In the genomic region with DNA sequence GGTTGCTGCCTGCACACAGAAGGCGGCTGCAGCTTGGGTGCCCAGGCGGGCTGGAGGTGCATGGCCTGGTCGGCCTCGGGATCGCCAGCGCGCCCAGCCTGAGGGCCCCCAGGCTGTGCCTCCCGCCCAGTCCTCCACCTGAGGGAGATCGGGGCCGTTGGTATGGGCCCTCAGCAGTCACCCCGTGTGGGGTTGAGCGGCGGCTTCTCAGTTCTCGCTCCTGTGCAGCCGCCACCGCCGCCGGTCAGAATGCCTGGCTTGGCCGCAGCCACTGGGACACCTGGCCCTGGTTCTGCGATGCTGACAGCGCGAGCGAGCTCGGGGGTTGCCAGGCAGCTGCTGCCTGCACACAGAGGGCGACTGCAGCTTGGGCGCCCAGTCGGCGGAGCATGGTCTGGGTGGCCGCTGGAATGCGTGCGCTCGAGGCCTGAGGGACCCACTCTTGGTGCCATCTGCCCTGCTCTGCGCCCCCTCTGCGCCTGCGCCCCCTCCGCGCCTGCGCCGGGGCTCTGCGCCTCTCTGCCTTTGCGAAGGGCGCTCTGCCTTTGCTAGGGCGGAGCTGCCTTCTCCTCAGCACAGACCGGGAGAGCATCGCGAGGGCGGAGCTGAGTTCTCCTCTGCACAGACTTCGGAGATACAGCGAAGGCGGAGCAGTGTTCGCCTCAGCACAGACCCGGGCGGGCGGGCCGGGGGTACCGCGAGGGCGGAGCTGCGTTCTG, we compare ENCODE assay signal across 8 cellular contexts.
DNase-seq lines count a peak whose midpoint lies in the region; ATAC-seq and TF ChIP-seq lines count a peak whose summit lies in the region.
"Not testable (repeated sequence)": the region's sequence is repeated elsewhere in the genome, so short reads cannot be mapped to it uniquely, and the experiment has no call there.

No MANE protein-coding gene starts in this region.

- not testable (repeated sequence) for H3K9me3 Mint-ChIP-seq in CD14-positive monocyte, naive B cell

- not testable (repeated sequence) for H3K4me1 Mint-ChIP-seq in CD14-positive monocyte, naive B cell

- H3K36me3 Mint-ChIP-seq in CD14-positive monocyte, naive B cell: not testable (repeated sequence)

- not testable (repeated sequence) for H3K27ac ChIP-seq in SK-N-MC

- intact Hi-C loops in CD14-positive monocyte (cut with micrococcal nuclease): not testable (repeated sequence)

- DNase-seq in CD14-positive monocyte (ENCODE audit: low spot score): peak; percentile 51
- peak; percentile 16 for DNase-seq in SK-N-MC (ENCODE audit: low read depth, low spot score)
- DNase-seq in activated naive CD4-positive, alpha-beta T cell treated with Interleukin-2 at 50 U/mL for 16 hours: peak; percentile 80
- DNase-seq in fibroblast of pulmonary artery (ENCODE audit: low read depth): peak; percentile 44
- peak; percentile 55 for DNase-seq in naive B cell
- peak; percentile 45 for DNase-seq in stimulated activated CD8-positive, alpha-beta memory T cell treated with anti-CD3 and anti-CD28 coated beads, Interleukin-12 subunit alpha, Interleukin-12 subunit beta, amount 100 ng/mL, for 1 hour (ENCODE audit: low read depth)

- not testable (repeated sequence) for H3K27ac Mint-ChIP-seq in CD14-positive monocyte, naive B cell

- H3K9me3 ChIP-seq in SK-N-MC (ENCODE audit: low read depth, low read length): not testable (repeated sequence)

- H3K4me3 ChIP-seq in SK-N-MC (peak overlapping the region; percentile 70), fibroblast of pulmonary artery (replicated peaks; ENCODE audit: low read depth, low read length) (peak overlapping the region; percentile 40)

- not testable (repeated sequence) for TF ChIP-seq CTCF in CD14-positive monocyte (IDR thresholded peaks at IDR 0.05); fibroblast of pulmonary artery (IDR thresholded peaks at IDR 0.05; ENCODE audit: low read length, missing control alignments)

- ATAC-seq in GM19397 (IDR thresholded peaks at IDR 0.05; ENCODE audit: unreplicated experiment) (peak; percentile 100), HG03103 (IDR thresholded peaks at IDR 0.05; ENCODE audit: low read depth, unreplicated experiment) (peak; percentile 99), naive B cell (ENCODE audit: low read depth in 2 of 2) (peak; percentile 99 to 100)

- peak overlapping the region; percentile 73 to 82 for H3K4me3 Mint-ChIP-seq in CD14-positive monocyte
- H3K4me3 Mint-ChIP-seq in naive B cell: peak overlapping the region; percentile 18 to 86 (median 78)

- peaks cover 4 to 16% (median 5%) of the 10 kb centered on the region in 3 donors for H3K27me3 Mint-ChIP-seq in CD14-positive monocyte (ENCODE audit: low read depth in 3 of 3)
- not testable (repeated sequence) for H3K27me3 Mint-ChIP-seq in naive B cell

- not testable (repeated sequence) for H3K9ac ChIP-seq in SK-N-MC (ENCODE audit: insufficient read length)

- H3K36me3 ChIP-seq in SK-N-MC (ENCODE audit: insufficient read depth, low read length): not testable (repeated sequence)

Comparison
In these comparisons a context has a peak if more than half of its experiments do, and no peak if none do; other contexts are left out.
1. DNase-seq: peak in every context shown above with its lines; median percentile 80 in activated naive CD4-positive, alpha-beta T cell treated with Interleukin-2 at 50 U/mL for 16 hours; 55 in naive B cell; 51 in CD14-positive monocyte; 45 in stimulated activated CD8-positive, alpha-beta memory T cell treated with anti-CD3 and anti-CD28 coated beads, Interleukin-12 subunit alpha, Interleukin-12 subunit beta, amount 100 ng/mL, for 1 hour; 44 in fibroblast of pulmonary artery; 16 in SK-N-MC.